Comparison of ENCODE assay signal across 4 cellular contexts in genomic region chr12:111425655-111426054, GRCh38.
TF ChIP-seq lines count a peak whose summit lies in the region.

No MANE protein-coding gene starts in this region.

TF ChIP-seq in A549, 52 proteins besides CTCF, POLR2A, EP300 and RAD21:
- no peak for TF ChIP-seq HEYL (CRISPR knock-in tag; IDR thresholded peaks at IDR 0.05)
- TF ChIP-seq RFX5 (IDR thresholded peaks at IDR 0.05): no peak
TF ChIP-seq in A549: peak in this region for 0.

TF ChIP-seq in HEK293, 187 proteins besides CTCF, POLR2A, EP300 and RAD21:
- TF ChIP-seq ZBTB8A (tag by site-specific recombination; IDR thresholded peaks at IDR 0.05) (0 out of 2 replicates have a peak, but pooled peaks have one; percentile 4), ZNF114 (tag by site-specific recombination; IDR thresholded peaks at IDR 0.05) (no peak)
TF ChIP-seq in HEK293: peak in this region for 1.

TF ChIP-seq in GM12878, 131 proteins besides CTCF, POLR2A, EP300 and RAD21:
- TF ChIP-seq POLR2AphosphoS5 (IDR thresholded peaks at IDR 0.05; ENCODE audit: low read length) (peak; percentile 59), YY1 (IDR thresholded peaks at IDR 0.05; ENCODE audit: low read depth, low read length) (no peak)

TF ChIP-seq in GM12891, 5 proteins besides CTCF, POLR2A, EP300 and RAD21:
- no peak for TF ChIP-seq POU2F2 (IDR thresholded peaks at IDR 0.05; ENCODE audit: low read depth, low read length)
- no peak for TF ChIP-seq POLR2AphosphoS5 (IDR thresholded peaks at IDR 0.05; ENCODE audit: low read depth, low read length)
- TF ChIP-seq SPI1 (IDR thresholded peaks at IDR 0.05; ENCODE audit: low read depth, low read length): no peak
- TF ChIP-seq TAF1 (IDR thresholded peaks at IDR 0.05; ENCODE audit: low read depth, low read length): no peak
- no peak for TF ChIP-seq PAX5 (IDR thresholded peaks at IDR 0.05; ENCODE audit: insufficient read depth, low read length, severe bottlenecking)
